In genomic region chr5:132277971-132278964, GRCh38 we compare ENCODE assay signal across 18 cellular contexts. TPM values are rescaled to one million over a fixed set of nuclear protein-coding genes. Genes with fewer than 3 reads are reported as not detected.
A peak's percentile ranks its signal among the peaks of the same experiment; 100 is the strongest.
DNase-seq lines count a peak whose midpoint lies in the region; ATAC-seq, FAIRE-seq and TF ChIP-seq lines count a peak whose summit lies in the region.
"Had no signal": no experiment of that assay in that cellular context is flagged by ENCODE, and none has a peak within 500 bp of the region (broad histone marks: within the 10 kb centered on the region; RNA-seq: fewer than 3 reads in every experiment).

No MANE protein-coding gene starts in this region.

- H3K4me1 ChIP-seq in RWPE2 (ENCODE audit: insufficient read depth, poor library complexity, severe bottlenecking) (no peaks in the 10 kb centered on the region), sigmoid colon (peaks cover 0 to 7% (median under 1%) of the 10 kb centered on the region in 4 donors)
- H3K4me1 ChIP-seq in effector memory CD4-positive, alpha-beta T cell (ENCODE audit: control insufficient read depth, insufficient read depth, low read length, poor library complexity, severe bottlenecking), result no peaks in the 10 kb centered on the region
- H3K4me1 ChIP-seq: tibial artery had no signal

- no peaks in the 10 kb centered on the region for H3K27me3 ChIP-seq in RWPE2 (ENCODE audit: insufficient read depth, poor library complexity, severe bottlenecking)
- H3K27me3 ChIP-seq in sigmoid colon, result no peaks in the 10 kb centered on the region
- H3K27me3 ChIP-seq in effector memory CD4-positive, alpha-beta T cell (replicated peaks; ENCODE audit: control insufficient read depth, insufficient read depth, low read length, poor library complexity, severe bottlenecking), result no peaks in the 10 kb centered on the region
- H3K27me3 ChIP-seq: tibial artery had no signal

- H3K4me3 ChIP-seq in RWPE2 (ENCODE audit: severe bottlenecking) (no peak overlapping the region), sigmoid colon (no peak overlapping the region)
- H3K4me3 ChIP-seq in effector memory CD4-positive, alpha-beta T cell (ENCODE audit: insufficient read depth, low read depth, low read length, poor library complexity, severe bottlenecking), result no peak overlapping the region
- H3K4me3 ChIP-seq: tibial artery had no signal

- peak; percentile 32 for DNase-seq in RWPE2 (ENCODE audit: low spot score)
- DNase-seq in islet precursor cell, result peak; percentile 79
- peak; percentile 45 for DNase-seq in sigmoid colon
- no peak for DNase-seq in effector memory CD4-positive, alpha-beta T cell
- no peak for DNase-seq in GM12891 (ENCODE audit: insufficient read length, low spot score)
- no peak for DNase-seq in SW480 (ENCODE audit: low spot score)
- DNase-seq: activated CD4-positive, alpha-beta T cell treated with anti-CD3 and anti-CD28 coated beads for 48 hours; activated T-cell treated with anti-CD3 and anti-CD28 coated beads, Interleukin-2, amount 50 U/mL, for 48 hours; amygdala; HCEC 1CT; KBM-7; left cardiac atrium; naive B cell; NCI-H1105 treated with DMSO at 0.1 percent for 48 hours; NK-92 treated with Interleukin-12 subunit alpha and Interleukin-12 subunit beta, amount 100 ng/mL, for 24 hours; SHP77; tibial artery had no signal

- TF ChIP-seq POLR2A in sigmoid colon (IDR thresholded peaks at IDR 0.05) (no peak), GM12891 (IDR thresholded peaks at IDR 0.05; ENCODE audit: low read depth, low read length) (no peak)

- no peak for TF ChIP-seq EP300 in sigmoid colon (IDR thresholded peaks at IDR 0.05)

- TF ChIP-seq CTCF in RWPE2 (IDR thresholded peaks at IDR 0.05; ENCODE audit: poor library complexity, severe bottlenecking) (no peak), sigmoid colon (IDR thresholded peaks at IDR 0.05) (no peak)

- intact Hi-C loops in sigmoid colon (cut with DNase I), result no loop called here

- no peak for ATAC-seq in RWPE2 (ENCODE audit: low read depth)
- ATAC-seq: esophagus mucosa, left cardiac atrium had no signal

- no peaks in the 10 kb centered on the region for H3K9me3 ChIP-seq in RWPE2 (ENCODE audit: severe bottlenecking)
- no peaks in the 10 kb centered on the region for H3K9me3 ChIP-seq in sigmoid colon
- H3K9me3 ChIP-seq in effector memory CD4-positive, alpha-beta T cell (ENCODE audit: control insufficient read depth, low read length), result no peaks in the 10 kb centered on the region
- H3K9me3 ChIP-seq: tibial artery had no signal

- 0 out of 2 replicates have a peak, but pooled peaks cover 4% of the 10 kb centered on the region for H3K36me3 ChIP-seq in RWPE2 (ENCODE audit: low read depth)
- H3K36me3 ChIP-seq in sigmoid colon, result peaks cover 0 to 8% (median 0%) of the 10 kb centered on the region in 4 donors
- no peaks in the 10 kb centered on the region for H3K36me3 ChIP-seq in effector memory CD4-positive, alpha-beta T cell (ENCODE audit: control insufficient read depth, insufficient read depth, low read length)

- no peak overlapping the region for H3K27ac ChIP-seq in RWPE2 (ENCODE audit: poor library complexity, severe bottlenecking)
- H3K27ac ChIP-seq in sigmoid colon, result no peak overlapping the region
- H3K27ac ChIP-seq in effector memory CD4-positive, alpha-beta T cell (ENCODE audit: insufficient read depth, low read length, poor library complexity, severe bottlenecking), result no peak overlapping the region
- H3K27ac ChIP-seq: tibial artery had no signal

- no peak for FAIRE-seq in GM12891 (lab: Jason Lieb, UNC)

- 53 to 72% methylated on average over 7 of the region's 7 CpGs for WGBS in sigmoid colon, 2 donors

TF ChIP-seq in GM12891, 5 proteins besides CTCF, POLR2A, EP300 and RAD21:
- TF ChIP-seq SPI1 (IDR thresholded peaks at IDR 0.05; ENCODE audit: low read depth, low read length) (no peak), TAF1 (IDR thresholded peaks at IDR 0.05; ENCODE audit: low read depth, low read length) (no peak), PAX5 (IDR thresholded peaks at IDR 0.05; ENCODE audit: insufficient read depth, low read length, severe bottlenecking) (no peak)

RNA-seq across cellular contexts. Expression of gene SLC22A4, which starts 15.9 kb away (rescaled TPM):
- 1 to 10 TPM in 2 of 4 donors, under 1 TPM in 2; 0.49 to 3.4 (median 0.95) TPM for total RNA-seq in sigmoid colon
- polyA plus RNA-seq in sigmoid colon, result 1 to 10 TPM in 1 of 3 donors, under 1 TPM in 2; 0.58 to 1.2 (median 0.69) TPM
- not detected for polyA plus RNA-seq in GM12891 (2012; ENCODE audit: low read depth, missing spikeins)

RNA-seq across cellular contexts. Expression of gene PDLIM4, which starts 20.8 kb away (rescaled TPM):
- 100 to 1,000 TPM in 2 of 4 donors, 10 to 100 TPM in 2; 38.2 to 133 (median 90.1) TPM for total RNA-seq in sigmoid colon
- 10 to 100 TPM in 2 of 3 donors, 1 to 10 TPM in 1; 2.1 to 16.5 (median 11.4) TPM for polyA plus RNA-seq in sigmoid colon
- 0.74 TPM for polyA plus RNA-seq in GM12891 (2012; ENCODE audit: low read depth, missing spikeins)

RNA-seq across cellular contexts. Expression of gene P4HA2, which starts 50.6 kb away (rescaled TPM):
- total RNA-seq in sigmoid colon, result 10 to 100 TPM; 23.9 to 35.2 (median 28.9) TPM
- 10 to 100 TPM in 2 of 3 donors, 1 to 10 TPM in 1; 4.2 to 24.8 (median 12.5) TPM for polyA plus RNA-seq in sigmoid colon
- polyA plus RNA-seq in GM12891 (2012; ENCODE audit: low read depth, missing spikeins), result 17.0 TPM

Comparison
In these comparisons a context has a peak if more than half of its experiments do, and no peak if none do; other contexts are left out.
1. DNase-seq: peak in RWPE2 (single experiment), islet precursor cell (single experiment) and sigmoid colon (single experiment); none in effector memory CD4-positive, alpha-beta T cell (0 of 3), GM12891 (single experiment) and SW480 (single experiment).